In genomic region chr6:128519132-128519930, GRCh38 we compare ENCODE assay signal across 9 cellular contexts. TPM values are rescaled to one million over a fixed set of nuclear protein-coding genes. Genes with fewer than 3 reads are reported as not detected.
DNase-seq lines count a peak whose midpoint lies in the region; ATAC-seq, FAIRE-seq and TF ChIP-seq lines count a peak whose summit lies in the region.
"Had no signal": no experiment of that assay in that cellular context is flagged by ENCODE, and none has a peak within 500 bp of the region (broad histone marks: within the 10 kb centered on the region; RNA-seq: fewer than 3 reads in every experiment).

No MANE protein-coding gene starts in this region.

- peaks cover 76% of the 10 kb centered on the region for H3K27me3 Mint-ChIP-seq in T-helper 2 cell treated with Interferon-gamma antibody and Interleukin-4, amounts not matched to agents 5 μg/mL and 100 μg/mL, for 36 hours (ENCODE audit: low read depth)

- dilution Hi-C loops in keratinocyte (cut with MboI; ENCODE audit: extremely low pct_ligation_motif_present, low sequenced_read_pairs), result no loop called here

- no peaks in the 10 kb centered on the region for H3K9me3 Mint-ChIP-seq in T-helper 2 cell treated with Interferon-gamma antibody and Interleukin-4, amounts not matched to agents 5 μg/mL and 100 μg/mL, for 36 hours

- H3K79me2 ChIP-seq in keratinocyte (ENCODE audit: control insufficient read depth, insufficient read depth, low read length), result peaks cover 60% of the 10 kb centered on the region

- peak overlapping the region; percentile 41 for H2AFZ ChIP-seq in keratinocyte (ENCODE audit: control insufficient read depth, low read length)

- no peaks in the 10 kb centered on the region for H3K27me3 ChIP-seq in keratinocyte (ENCODE audit: control insufficient read depth, extremely low read depth, insufficient read depth, low read length)

- H3K9me3 ChIP-seq in keratinocyte (ENCODE audit: control insufficient read depth, low read depth, low read length), result no peaks in the 10 kb centered on the region

- peak; percentile 13 for FAIRE-seq in keratinocyte (lab: Jason Lieb, UNC)
- FAIRE-seq in D721Med (lab: Jason Lieb, UNC), result no peak
- FAIRE-seq: endometrium had no signal

- no peaks in the 10 kb centered on the region for H3K36me3 Mint-ChIP-seq in T-helper 2 cell treated with Interferon-gamma antibody and Interleukin-4, amounts not matched to agents 5 μg/mL and 100 μg/mL, for 36 hours (ENCODE audit: low read depth)

- peaks cover 19% of the 10 kb centered on the region for H3K4me1 Mint-ChIP-seq in T-helper 2 cell treated with Interferon-gamma antibody and Interleukin-4, amounts not matched to agents 5 μg/mL and 100 μg/mL, for 36 hours (ENCODE audit: low read depth)

- H3K4me3 Mint-ChIP-seq in T-helper 2 cell treated with Interferon-gamma antibody and Interleukin-4, amounts not matched to agents 5 μg/mL and 100 μg/mL, for 36 hours, result peak overlapping the region; percentile 90

- peak overlapping the region; percentile 93 for H3K27ac ChIP-seq in keratinocyte (ENCODE audit: control insufficient read depth, insufficient read depth, low read length)

- DNase-seq in HuH-7.5 (ENCODE audit: low spot score) (peak; percentile 39), cardiac fibroblast (ENCODE audit: low read depth in 2 of 2) (peak; percentile 55 to 63), keratinocyte (ENCODE audit: low read depth, low spot score) (no peak), D721Med (ENCODE audit: insufficient read length, low spot score) (no peak), NCI-H1436 (lab: John Stamatoyannopoulos, UW) (no peak)
- peak; percentile 11 for DNase-seq in T-helper 2 cell treated with Interferon-gamma antibody and Interleukin-4, amounts not matched to agents 5 μg/mL and 100 μg/mL, for 36 hours (ENCODE audit: low spot score)
- DNase-seq in stimulated activated CD4-positive, alpha-beta T cell treated with anti-CD3 and anti-CD28 coated beads, Interleukin-12 subunit alpha, Interleukin-12 subunit beta, amount 100 ng/mL, for 24 hours (ENCODE audit: low read depth in 2 of 2), result peak; percentile 9 to 17

- peak overlapping the region; percentile 99 for H3K9ac ChIP-seq in keratinocyte (ENCODE audit: control insufficient read depth, extremely low read depth, insufficient read depth, low read length)

- ATAC-seq in GM18502 (IDR thresholded peaks at IDR 0.05; ENCODE audit: poor library complexity, unreplicated experiment), result peak; percentile 14

- peaks cover 24% of the 10 kb centered on the region for H3K4me1 ChIP-seq in keratinocyte (ENCODE audit: control insufficient read depth, extremely low read depth, insufficient read depth, low read length)

- H3K4me3 ChIP-seq in cardiac fibroblast (replicated peaks in 1 of 2; ENCODE audit: low read depth in 2 of 2, low read length in 2 of 2), result peak overlapping the region; percentile 87 to 96
- peak overlapping the region; percentile 73 to 94 (median 94) for H3K4me3 ChIP-seq in keratinocyte (ENCODE audit: control insufficient read depth in 2 of 3, extremely low read depth in 1 of 3, insufficient read depth in 2 of 3, low read depth in 1 of 3, low read length in 3 of 3)

- peak overlapping the region; percentile 74 for H3K4me2 ChIP-seq in keratinocyte (ENCODE audit: control insufficient read depth, extremely low read depth, insufficient read depth, low read depth, low read length)

- H3K27ac Mint-ChIP-seq in T-helper 2 cell treated with Interferon-gamma antibody and Interleukin-4, amounts not matched to agents 5 μg/mL and 100 μg/mL, for 36 hours, result peak overlapping the region; percentile 78

- no peaks in the 10 kb centered on the region for H3K36me3 ChIP-seq in keratinocyte (ENCODE audit: control insufficient read depth in 2 of 2, extremely low read depth in 1 of 2, insufficient read depth in 2 of 2, low read length in 2 of 2)

- H4K20me1 ChIP-seq in keratinocyte (ENCODE audit: control insufficient read depth, extremely low read depth, insufficient read depth, low read length), result peaks cover 9% of the 10 kb centered on the region

- TF ChIP-seq CTCF in cardiac fibroblast (IDR thresholded peaks at IDR 0.05; ENCODE audit: low read depth, low read length), result peak; percentile 14
- peak in 2 of 3 experiments; percentile 5 to 18 for TF ChIP-seq CTCF in keratinocyte (optimal IDR thresholded peaks at IDR 0.05 in 1 of 3, IDR thresholded peaks at IDR 0.05 in 1 of 3, conservative IDR thresholded peaks at IDR 0.05 in 1 of 3; ENCODE audit: extremely low read depth in 1 of 3, insufficient read depth in 2 of 3, low read length in 3 of 3)
- TF ChIP-seq CTCF in D721Med (IDR thresholded peaks at IDR 0.05; ENCODE audit: insufficient read depth, missing control alignments), result no peak

- H3K9me1 ChIP-seq in keratinocyte (ENCODE audit: control insufficient read depth, extremely low read depth, insufficient read depth, low read length), result no peaks in the 10 kb centered on the region

RNA-seq across cellular contexts. Expression of gene PTPRK, which starts 1.1 kb away (rescaled TPM):
- polyA plus RNA-seq in keratinocyte, result 42.6 to 52.7 TPM (median 50.4 TPM) in 3 replicates
- polyA plus RNA-seq in keratinocyte (2011; ENCODE audit: low read depth), result 24.3 TPM
- 18.0 and 29.0 TPM in 2 replicates for polyA plus RNA-seq in keratinocyte (2011; cell fraction: cytosol; rRNA removed)
- 106 and 107 TPM in 2 replicates for polyA plus RNA-seq in keratinocyte (2011; cell fraction: nucleus; rRNA removed)
- 25.9 and 73.3 TPM in 2 replicates for polyA plus RNA-seq in keratinocyte (2012; ENCODE audit: low replicate concordance)
- polyA minus RNA-seq in keratinocyte, result 120 to 188 TPM (median 180 TPM) in 3 replicates
- 51.2 TPM for polyA minus RNA-seq in keratinocyte (2011; cell fraction: cytosol; rRNA and poly(A)+ RNA removed)
- polyA minus RNA-seq in keratinocyte (2011; cell fraction: nucleus; rRNA and poly(A)+ RNA removed), result 393 and 711 TPM in 2 replicates

Comparison
In these comparisons a context has a peak if more than half of its experiments do, and no peak if none do; other contexts are left out.
1. DNase-seq: peak in HuH-7.5 (single experiment), T-helper 2 cell treated with Interferon-gamma antibody and Interleukin-4, amounts not matched to agents 5 μg/mL and 100 μg/mL, for 36 hours (single experiment), cardiac fibroblast (2 of 2) and stimulated activated CD4-positive, alpha-beta T cell treated with anti-CD3 and anti-CD28 coated beads, Interleukin-12 subunit alpha, Interleukin-12 subunit beta, amount 100 ng/mL, for 24 hours (2 of 2); none in keratinocyte (single experiment), D721Med (single experiment) and NCI-H1436 (single experiment).